ENCODE assay signal across 8 cellular contexts in the genomic region with DNA sequence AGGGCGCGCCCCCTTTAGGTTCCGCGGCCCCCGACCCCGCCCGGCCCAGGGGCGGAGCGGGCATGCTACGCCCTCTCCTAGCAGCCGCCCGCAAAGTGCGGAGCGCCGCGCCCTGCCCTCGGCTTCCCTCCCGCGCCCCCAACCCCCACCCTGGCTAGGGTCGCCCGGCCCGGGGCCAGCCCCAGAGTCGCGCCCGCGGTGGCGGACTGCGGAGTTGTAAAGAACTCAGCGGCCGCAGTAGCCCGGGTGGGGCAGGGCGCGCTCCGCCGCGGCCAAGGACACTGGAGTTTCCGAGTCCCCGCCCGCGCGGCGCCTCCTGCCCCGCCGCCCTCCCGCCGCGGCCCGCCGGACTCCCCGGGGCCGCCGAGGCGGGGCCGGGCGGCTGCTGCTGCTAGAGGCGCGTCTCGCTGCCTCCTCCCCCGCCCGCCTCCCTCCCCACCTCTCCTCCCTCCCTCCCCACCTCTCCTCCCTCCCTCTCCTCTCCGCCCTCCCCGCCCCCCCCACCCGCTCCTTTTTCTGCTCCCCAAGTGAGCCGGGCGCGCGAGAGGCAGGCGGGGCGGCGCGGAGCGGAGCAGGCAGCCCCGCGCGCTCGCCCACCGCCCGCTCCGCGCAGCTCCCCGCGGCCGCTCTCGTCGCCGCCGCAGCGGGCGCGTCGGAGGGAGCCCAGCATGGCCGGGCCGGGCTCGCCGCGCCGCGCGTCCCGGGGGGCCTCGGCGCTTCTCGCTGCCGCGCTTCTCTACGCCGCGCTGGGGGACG. TPM values are rescaled to one million over a fixed set of nuclear protein-coding genes. Genes with fewer than 3 reads are reported as not detected.
DNase-seq lines count a peak whose midpoint lies in the region; ATAC-seq, FAIRE-seq and TF ChIP-seq lines count a peak whose summit lies in the region.

Gene CACNA2D3 (plus strand): TSS at position 507 of the 756 bp plus-strand sequence.

- intact Hi-C loops in IMR-90 (cut with micrococcal nuclease) = no loop called here

- no peak within 1 kb of the TSS for H2AK9ac ChIP-seq in IMR-90 (replicated peaks; ENCODE audit: low read depth, low read length, poor library complexity)

- no peak within 1 kb of the TSS for H4K5ac ChIP-seq in IMR-90 (ENCODE audit: low read depth, low read length)

- H2BK5ac ChIP-seq in IMR-90 (ENCODE audit: low read depth, low read length, poor library complexity, severe bottlenecking) = no peak within 1 kb of the TSS

- TF ChIP-seq RAD21 in IMR-90 (IDR thresholded peaks at IDR 0.05; ENCODE audit: low read length) = no peak

- no peaks in the 10 kb centered on the region for H3K36me3 ChIP-seq in IMR-90 (ENCODE audit: control insufficient read depth, insufficient read depth, low read length)
- no peaks in the 10 kb centered on the region for H3K36me3 ChIP-seq in kidney epithelial cell (ENCODE audit: control insufficient read depth, insufficient read depth, low read length)
- H3K36me3 ChIP-seq in thoracic aorta = no peaks in the 10 kb centered on the region

- POLR2A ChIA-PET in IMR-90 (lab: Charles Lee; ENCODE audit: unreplicated experiment) = no interaction called here

- H3K4ac ChIP-seq in IMR-90 (ENCODE audit: low read depth, low read length) = no peak within 1 kb of the TSS

- H3K56ac ChIP-seq in IMR-90 (ENCODE audit: extremely low read depth, insufficient read depth, low read length) = no peak within 1 kb of the TSS

- H3K4me1 ChIP-seq in IMR-90 (ENCODE audit: control insufficient read depth, insufficient read depth, low read length) (no peaks in the 10 kb centered on the region), thoracic aorta (ENCODE audit: control insufficient read depth in 1 of 2, low read depth in 2 of 2) (peaks cover 4 to 24% of the 10 kb centered on the region in 2 donors)

- no peaks in the 10 kb centered on the region for H4K20me1 ChIP-seq in IMR-90 (ENCODE audit: insufficient read depth, low read length)

- in situ Hi-C loops in IMR-90 (cut with MboI; ENCODE audit: low sequenced_read_pairs) (no loop called here), T47D (cut with HindIII; ENCODE audit: low pct_unique_long_range_greater_than_20kb, low sequenced_read_pairs) (no loop called here)

- WGBS in IMR-90 (ENCODE audit: extremely low coverage in 2 of 2, insufficient read length in 1 of 2), 2 experiments = 6% methylated on average over 14 of the region's 109 CpGs; no CpG with 5 or more reads in 1 of the 2 experiments

- H3K9me1 ChIP-seq in IMR-90 (ENCODE audit: insufficient read depth, low read length) = no peaks in the 10 kb centered on the region

- DNase-seq in COLO668 (lab: John Stamatoyannopoulos, UW; ENCODE audit: unreplicated experiment) (peak; percentile 82), IMR-90 (no peak), T47D (ENCODE audit: low read depth in 1 of 2, low spot score in 1 of 2) (peak; percentile 23 to 39), kidney epithelial cell (ENCODE audit: low read depth) (no peak), thoracic aorta (ENCODE audit: low spot score) (no peak), GM12892 (ENCODE audit: insufficient read length) (no peak)
- DNase-seq in stimulated activated CD4-positive, alpha-beta T cell treated with anti-CD3 and anti-CD28 coated beads, Interleukin-4, amount 100 ng/mL, for 24 hours = no peak

- ATAC-seq in IMR-90 (ENCODE audit: low read depth) (peak; percentile 47), thoracic aorta (ENCODE audit: insufficient number of reproducible peaks, low FRiP score, low read depth) (no peak), GM19324 (IDR thresholded peaks at IDR 0.05; ENCODE audit: low FRiP score, unreplicated experiment) (no peak)

- H3K79me1 ChIP-seq in IMR-90 (ENCODE audit: low read depth in 1 of 2, low read length in 2 of 2) = no peaks in the 10 kb centered on the region

- no peak within 1 kb of the TSS for H3K4me3 ChIP-seq in IMR-90 (ENCODE audit: insufficient read depth, low read depth, low read length)
- H3K4me3 ChIP-seq in kidney epithelial cell (ENCODE audit: low read depth, low read length) = peak within 1 kb of the TSS; percentile 54
- peak within 1 kb of the TSS; percentile 76 for H3K4me3 ChIP-seq in thoracic aorta

- no TSS peak for BruUV-seq in IMR-90 (replicated peaks; lab: Mats Ljungman, UMichigan)

- peaks cover 33% of the 10 kb centered on the region for H3K27me3 ChIP-seq in IMR-90 (ENCODE audit: control insufficient read depth, insufficient read depth, low read length)
- H3K27me3 ChIP-seq in kidney epithelial cell (ENCODE audit: control insufficient read depth, insufficient read depth, low read length) = peaks cover 9% of the 10 kb centered on the region
- no peaks in the 10 kb centered on the region for H3K27me3 ChIP-seq in thoracic aorta (replicated peaks; ENCODE audit: insufficient read depth)

- H3K9me3 ChIP-seq in IMR-90 (ENCODE audit: control insufficient read depth, insufficient read depth, low read length) (no peaks in the 10 kb centered on the region), thoracic aorta (no peaks in the 10 kb centered on the region)

- H4K91ac ChIP-seq in IMR-90 (ENCODE audit: insufficient read depth, low read depth, low read length) = no peak within 1 kb of the TSS

- peak within 1 kb of the TSS; percentile 63; the same call in 1 of the 2 replicates for H3K4me2 ChIP-seq in IMR-90 (ENCODE audit: low read depth, low read length)

- H2AFZ ChIP-seq in IMR-90 (replicated peaks; ENCODE audit: low read length, poor library complexity) = no peak within 1 kb of the TSS

- no peak within 1 kb of the TSS for H3K14ac ChIP-seq in IMR-90 (replicated peaks; ENCODE audit: low read depth, low read length)

- H3K23ac ChIP-seq in IMR-90 (ENCODE audit: low read depth, low read length) = no peak within 1 kb of the TSS

- FAIRE-seq in GM12892 (lab: Jason Lieb, UNC) = no peak

- H3K9ac ChIP-seq in IMR-90 (ENCODE audit: low read depth, low read length) = no peak within 1 kb of the TSS

- no peak within 1 kb of the TSS for H2BK120ac ChIP-seq in IMR-90 (ENCODE audit: low read depth, low read length)

- H4K8ac ChIP-seq in IMR-90 (ENCODE audit: low read depth in 2 of 2, low read length in 2 of 2) = no peak within 1 kb of the TSS

- H3K18ac ChIP-seq in IMR-90 (ENCODE audit: low read depth, low read length) = no peak within 1 kb of the TSS

- no peak for TF ChIP-seq POLR2A in IMR-90 (IDR thresholded peaks at IDR 0.05; ENCODE audit: low read depth, low read length)
- TF ChIP-seq POLR2A in GM12892 (IDR thresholded peaks at IDR 0.05; ENCODE audit: low read depth, low read length) = no peak

- TF ChIP-seq CTCF in IMR-90 (conservative IDR thresholded peaks at IDR 0.05; ENCODE audit: low read depth, low read length) (no peak), kidney epithelial cell (IDR thresholded peaks at IDR 0.05; ENCODE audit: insufficient read depth, low read length, poor library complexity, severe bottlenecking) (no peak), thoracic aorta (IDR thresholded peaks at IDR 0.05) (peak; percentile 19)

- H2BK15ac ChIP-seq in IMR-90 (ENCODE audit: low read depth, low read length) = no peak within 1 kb of the TSS

- H2AK5ac ChIP-seq in IMR-90 (ENCODE audit: low read depth, low read length) = no peak within 1 kb of the TSS

- H2BK20ac ChIP-seq in IMR-90 (ENCODE audit: low read depth, low read length) = no peak within 1 kb of the TSS

- dilution Hi-C loops in IMR-90 (cut with HindIII; ENCODE audit: low sequenced_read_pairs, unreplicated experiment) = no loop called here

- H3K27ac ChIP-seq in IMR-90 (ENCODE audit: insufficient read depth, low read length) (no peak within 1 kb of the TSS), thoracic aorta (no peak within 1 kb of the TSS)

- CTCF ChIA-PET in IMR-90 (lab: Yijun Ruan, JAX) = no interaction called here

TF ChIP-seq in IMR-90, 13 proteins besides CTCF, POLR2A, EP300 and RAD21:
- TF ChIP-seq, protein P1, sequence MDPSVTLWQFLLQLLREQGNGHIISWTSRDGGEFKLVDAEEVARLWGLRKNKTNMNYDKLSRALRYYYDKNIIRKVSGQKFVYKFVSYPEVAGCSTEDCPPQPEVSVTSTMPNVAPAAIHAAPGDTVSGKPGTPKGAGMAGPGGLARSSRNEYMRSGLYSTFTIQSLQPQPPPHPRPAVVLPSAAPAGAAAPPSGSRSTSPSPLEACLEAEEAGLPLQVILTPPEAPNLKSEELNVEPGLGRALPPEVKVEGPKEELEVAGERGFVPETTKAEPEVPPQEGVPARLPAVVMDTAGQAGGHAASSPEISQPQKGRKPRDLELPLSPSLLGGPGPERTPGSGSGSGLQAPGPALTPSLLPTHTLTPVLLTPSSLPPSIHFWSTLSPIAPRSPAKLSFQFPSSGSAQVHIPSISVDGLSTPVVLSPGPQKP (IDR thresholded peaks at IDR 0.05; ENCODE audit: borderline replicate concordance, low read depth, low read length) = no peak
- TF ChIP-seq NFE2L2 (IDR thresholded peaks at IDR 0.05; ENCODE audit: low read depth, low read length) (no peak), MAFK (IDR thresholded peaks at IDR 0.05; ENCODE audit: low read depth, low read length) (no peak), BHLHE40 (IDR thresholded peaks at IDR 0.05; ENCODE audit: low read depth, low read length) (no peak), RFX5 (IDR thresholded peaks at IDR 0.05; ENCODE audit: low read depth, low read length) (no peak), SMC3 (IDR thresholded peaks at IDR 0.05; ENCODE audit: low read depth, low read length) (no peak), CHD1 (IDR thresholded peaks at IDR 0.05; ENCODE audit: low read depth, low read length) (no peak), MAZ (IDR thresholded peaks at IDR 0.05; ENCODE audit: borderline replicate concordance, low read depth, low read length) (no peak), CEBPB (IDR thresholded peaks at IDR 0.05; ENCODE audit: low read depth, low read length) (no peak), USF2 (IDR thresholded peaks at IDR 0.05; ENCODE audit: low read depth, low read length) (no peak), RCOR1 (IDR thresholded peaks at IDR 0.05; ENCODE audit: insufficient replicate concordance, low read length) (no peak), MXI1 (IDR thresholded peaks at IDR 0.05; ENCODE audit: borderline replicate concordance, low read depth, low read length) (no peak), FOS (IDR thresholded peaks at IDR 0.05; ENCODE audit: low read depth, low read length) (no peak)

RNA-seq across cellular contexts. Expression of gene CACNA2D3, which starts in this region (rescaled TPM):
- total RNA-seq in IMR-90 (2012; rRNA removed) (0.28 and 0.36 TPM in 2 replicates), kidney epithelial cell (0.17 and 0.55 TPM in 2 replicates), thoracic aorta (1 to 10 TPM; 3.2 to 4.0 TPM)
- polyA plus RNA-seq in IMR-90 (2012; rRNA removed) = 0.41 and 0.50 TPM in 2 replicates
- polyA plus RNA-seq in IMR-90 (2012; cell fraction: cytosol; rRNA removed) = 0.21 and 0.30 TPM in 2 replicates
- 0.20 and 1.7 TPM in 2 replicates for polyA plus RNA-seq in IMR-90 (2012; cell fraction: nucleus; rRNA removed; ENCODE audit: low replicate concordance)
- not detected for polyA plus RNA-seq in GM12892 (2012; ENCODE audit: missing spikeins)

Comparison
In these comparisons a context has a peak if more than half of its experiments do, and no peak if none do; other contexts are left out.
1. DNase-seq: peak in COLO668 (single experiment) and T47D (2 of 2); none in IMR-90 (single experiment), kidney epithelial cell (single experiment), thoracic aorta (single experiment), GM12892 (single experiment) and stimulated activated CD4-positive, alpha-beta T cell treated with anti-CD3 and anti-CD28 coated beads, Interleukin-4, amount 100 ng/mL, for 24 hours (single experiment).